Comparison of ENCODE assay signal across 8 cellular contexts in genomic region chr2:219627105-219628100, GRCh38. TPM values are rescaled to one million over a fixed set of nuclear protein-coding genes. Genes with fewer than 3 reads are reported as not detected.
DNase-seq lines count a peak whose midpoint lies in the region; TF ChIP-seq lines count a peak whose summit lies in the region.

SLC4A3 (plus strand) TSS chr2:219627630; CDS start chr2:219627993, 363 bp downstream.

- H3K27me3 ChIP-seq in AG04450 (ENCODE audit: control insufficient read depth, insufficient read depth, low read length) (peaks cover 22% of the 10 kb centered on the region), HAP-1 (ENCODE audit: low read depth) (no peaks in the 10 kb centered on the region; the same call in 1 of the 2 replicates), neuron (ENCODE audit: insufficient read depth, low read length) (peaks cover 30% of the 10 kb centered on the region)

- POLR2A ChIA-PET in AG04450 (lab: Yijun Ruan, JAX) = no interaction called here

- H3K9me3 ChIP-seq in AG04450 (ENCODE audit: control insufficient read depth, insufficient read depth, low read length) = no peaks in the 10 kb centered on the region
- no peaks in the 10 kb centered on the region for H3K9me3 ChIP-seq in HAP-1
- H3K9me3 ChIP-seq in neuron (ENCODE audit: low read length) = no peaks in the 10 kb centered on the region

- H3K4me1 ChIP-seq in HAP-1 = peaks cover 8% of the 10 kb centered on the region; the same call in 1 of the 2 replicates
- peaks cover 4% of the 10 kb centered on the region for H3K4me1 ChIP-seq in neuron (ENCODE audit: insufficient read depth, low read length)

- CTCF ChIA-PET in AG04450 (lab: Charles Lee) = interaction anchor here (0.7 to 2.0 kb wide), 2 partner anchors 15 to 86 kb away, joined by 3 to 10 read pairs; no protein-coding TSS in a partner anchor

- H2AFZ ChIP-seq in neuron (ENCODE audit: low read depth, low read length) = peak within 1 kb of the TSS; percentile 79

- H3K36me3 ChIP-seq in HAP-1 (replicated peaks) (no peaks in the 10 kb centered on the region), neuron (ENCODE audit: insufficient read depth, low read length) (no peaks in the 10 kb centered on the region)

- in situ Hi-C loops in HAP-1 (cut with MboI; ENCODE audit: low sequenced_read_pairs) = no loop called here

- DNase-seq in AG04450 (ENCODE audit: low read depth, low spot score) (no peak), HAP-1 (ENCODE audit: low spot score in 2 of 2) (peak; percentile 19 to 50), fibroblast of mammary gland (ENCODE audit: low read depth) (no peak), NCI-H187 treated with DMSO at 0.1 percent for 48 hours (lab: John Stamatoyannopoulos, UW) (no peak)
- no peak for DNase-seq in activated CD8-positive, alpha-beta memory T cell treated with anti-CD3 and anti-CD28 coated beads for 24 hours
- no peak for DNase-seq in stimulated activated naive CD4-positive, alpha-beta T cell treated with Interleukin-2 at 50 U/mL for 16 hours (lab: John Stamatoyannopoulos, UW)

- H3K4me3 ChIP-seq in AG04450 (ENCODE audit: low read depth, low read length) = peak within 1 kb of the TSS; percentile 60
- peak within 1 kb of the TSS; percentile 46 for H3K4me3 ChIP-seq in HAP-1
- H3K4me3 ChIP-seq in WI38 (ENCODE audit: low read depth, low read length) = peak within 1 kb of the TSS; percentile 54
- H3K4me3 ChIP-seq in fibroblast of mammary gland (ENCODE audit: control insufficient read depth, low read depth, low read length) = peak within 1 kb of the TSS; percentile 38
- H3K4me3 ChIP-seq in neuron (ENCODE audit: low read length) = peak within 1 kb of the TSS; percentile 50

- no peak within 1 kb of the TSS for H3K27ac ChIP-seq in AG04450 (ENCODE audit: low read depth, low read length)

- no peak for TF ChIP-seq CTCF in AG04450 (IDR thresholded peaks at IDR 0.05; ENCODE audit: low read depth, low read length)
- no peak for TF ChIP-seq CTCF in WI38 (IDR thresholded peaks at IDR 0.05; ENCODE audit: low read depth, low read length)
- TF ChIP-seq CTCF in fibroblast of mammary gland (conservative IDR thresholded peaks at IDR 0.05; ENCODE audit: control insufficient read depth, insufficient read depth, low read depth, low read length) = no peak

RNA-seq across cellular contexts. Expression of gene SLC4A3, which starts in this region (rescaled TPM):
- polyA plus RNA-seq in AG04450 (2011; rRNA removed) = 3.3 and 5.2 TPM in 2 replicates
- polyA minus RNA-seq in AG04450 (2011; rRNA and poly(A)+ RNA removed) = 3.4 and 3.9 TPM in 2 replicates

Comparison
In these comparisons a context has a peak if more than half of its experiments do, and no peak if none do; other contexts are left out.
1. DNase-seq: peak in HAP-1 (2 of 2); none in AG04450 (single experiment), fibroblast of mammary gland (single experiment), NCI-H187 treated with DMSO at 0.1 percent for 48 hours (single experiment), activated CD8-positive, alpha-beta memory T cell treated with anti-CD3 and anti-CD28 coated beads for 24 hours (single experiment) and stimulated activated naive CD4-positive, alpha-beta T cell treated with Interleukin-2 at 50 U/mL for 16 hours (single experiment).
2. Peak in every context shown above with its lines, with median percentiles within 50 percentile points of each other: H3K4me3 ChIP-seq.